Comparison of ENCODE assay signal across 1 cellular context in the genomic region with DNA sequence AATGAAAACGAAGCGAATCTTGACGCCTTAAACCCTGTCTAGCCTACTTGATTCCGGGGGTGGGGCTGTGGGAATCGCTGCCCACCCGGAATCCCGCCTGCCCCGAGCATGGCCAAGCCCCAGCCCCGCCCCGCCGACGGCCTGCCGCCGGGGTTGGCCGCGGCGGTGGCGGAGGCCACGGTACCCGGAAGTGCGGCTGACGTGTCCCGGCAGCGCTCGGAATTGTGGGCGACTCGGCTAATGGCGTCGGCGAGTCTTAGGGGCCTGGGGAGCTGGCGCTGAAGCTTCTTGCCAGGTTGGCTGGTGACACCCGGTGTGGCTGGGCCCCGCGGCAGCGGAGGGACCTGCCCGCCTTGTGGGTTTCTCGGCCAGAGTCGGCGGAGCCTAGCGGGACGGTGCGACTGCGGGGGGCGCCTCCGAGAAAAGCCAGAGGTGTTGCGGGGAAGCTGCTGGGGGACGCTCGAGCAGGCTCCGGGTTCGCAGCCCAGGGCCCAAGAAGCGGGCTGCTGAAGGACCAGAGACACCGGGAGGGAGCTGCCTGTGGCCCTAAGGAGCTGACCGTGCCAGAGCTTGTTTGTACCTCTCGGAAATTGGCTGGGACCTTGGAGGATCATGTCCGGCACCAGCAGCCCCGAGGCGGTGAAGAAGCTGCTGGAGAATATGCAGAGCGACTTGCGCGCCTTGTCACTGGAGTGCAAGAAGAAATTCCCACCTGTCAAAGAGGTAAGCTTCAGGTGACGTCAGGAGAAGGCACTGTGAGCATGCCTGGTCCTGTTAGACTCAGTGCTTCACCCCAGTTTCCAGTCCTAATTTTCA.
TF ChIP-seq lines count a peak whose summit lies in the region.

A gene with protein sequence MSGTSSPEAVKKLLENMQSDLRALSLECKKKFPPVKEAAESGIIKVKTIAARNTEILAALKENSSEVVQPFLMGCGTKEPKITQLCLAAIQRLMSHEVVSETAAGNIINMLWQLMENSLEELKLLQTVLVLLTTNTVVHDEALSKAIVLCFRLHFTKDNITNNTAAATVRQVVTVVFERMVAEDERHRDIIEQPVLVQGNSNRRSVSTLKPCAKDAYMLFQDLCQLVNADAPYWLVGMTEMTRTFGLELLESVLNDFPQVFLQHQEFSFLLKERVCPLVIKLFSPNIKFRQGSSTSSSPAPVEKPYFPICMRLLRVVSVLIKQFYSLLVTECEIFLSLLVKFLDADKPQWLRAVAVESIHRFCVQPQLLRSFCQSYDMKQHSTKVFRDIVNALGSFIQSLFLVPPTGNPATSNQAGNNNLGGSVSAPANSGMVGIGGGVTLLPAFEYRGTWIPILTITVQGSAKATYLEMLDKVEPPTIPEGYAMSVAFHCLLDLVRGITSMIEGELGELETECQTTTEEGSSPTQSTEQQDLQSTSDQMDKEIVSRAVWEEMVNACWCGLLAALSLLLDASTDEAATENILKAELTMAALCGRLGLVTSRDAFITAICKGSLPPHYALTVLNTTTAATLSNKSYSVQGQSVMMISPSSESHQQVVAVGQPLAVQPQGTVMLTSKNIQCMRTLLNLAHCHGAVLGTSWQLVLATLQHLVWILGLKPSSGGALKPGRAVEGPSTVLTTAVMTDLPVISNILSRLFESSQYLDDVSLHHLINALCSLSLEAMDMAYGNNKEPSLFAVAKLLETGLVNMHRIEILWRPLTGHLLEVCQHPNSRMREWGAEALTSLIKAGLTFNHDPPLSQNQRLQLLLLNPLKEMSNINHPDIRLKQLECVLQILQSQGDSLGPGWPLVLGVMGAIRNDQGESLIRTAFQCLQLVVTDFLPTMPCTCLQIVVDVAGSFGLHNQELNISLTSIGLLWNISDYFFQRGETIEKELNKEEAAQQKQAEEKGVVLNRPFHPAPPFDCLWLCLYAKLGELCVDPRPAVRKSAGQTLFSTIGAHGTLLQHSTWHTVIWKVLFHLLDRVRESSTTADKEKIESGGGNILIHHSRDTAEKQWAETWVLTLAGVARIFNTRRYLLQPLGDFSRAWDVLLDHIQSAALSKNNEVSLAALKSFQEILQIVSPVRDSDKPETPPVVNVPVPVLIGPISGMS (N-terminal part only) (plus strand): TSS at position 231 of the 816 bp plus-strand sequence. CDS start 382 bp downstream, at position 613.

TF ChIP-seq in HepG2, 621 proteins besides CTCF, POLR2A, EP300 and RAD21 (continues in another document):
- TF ChIP-seq, protein P1, sequence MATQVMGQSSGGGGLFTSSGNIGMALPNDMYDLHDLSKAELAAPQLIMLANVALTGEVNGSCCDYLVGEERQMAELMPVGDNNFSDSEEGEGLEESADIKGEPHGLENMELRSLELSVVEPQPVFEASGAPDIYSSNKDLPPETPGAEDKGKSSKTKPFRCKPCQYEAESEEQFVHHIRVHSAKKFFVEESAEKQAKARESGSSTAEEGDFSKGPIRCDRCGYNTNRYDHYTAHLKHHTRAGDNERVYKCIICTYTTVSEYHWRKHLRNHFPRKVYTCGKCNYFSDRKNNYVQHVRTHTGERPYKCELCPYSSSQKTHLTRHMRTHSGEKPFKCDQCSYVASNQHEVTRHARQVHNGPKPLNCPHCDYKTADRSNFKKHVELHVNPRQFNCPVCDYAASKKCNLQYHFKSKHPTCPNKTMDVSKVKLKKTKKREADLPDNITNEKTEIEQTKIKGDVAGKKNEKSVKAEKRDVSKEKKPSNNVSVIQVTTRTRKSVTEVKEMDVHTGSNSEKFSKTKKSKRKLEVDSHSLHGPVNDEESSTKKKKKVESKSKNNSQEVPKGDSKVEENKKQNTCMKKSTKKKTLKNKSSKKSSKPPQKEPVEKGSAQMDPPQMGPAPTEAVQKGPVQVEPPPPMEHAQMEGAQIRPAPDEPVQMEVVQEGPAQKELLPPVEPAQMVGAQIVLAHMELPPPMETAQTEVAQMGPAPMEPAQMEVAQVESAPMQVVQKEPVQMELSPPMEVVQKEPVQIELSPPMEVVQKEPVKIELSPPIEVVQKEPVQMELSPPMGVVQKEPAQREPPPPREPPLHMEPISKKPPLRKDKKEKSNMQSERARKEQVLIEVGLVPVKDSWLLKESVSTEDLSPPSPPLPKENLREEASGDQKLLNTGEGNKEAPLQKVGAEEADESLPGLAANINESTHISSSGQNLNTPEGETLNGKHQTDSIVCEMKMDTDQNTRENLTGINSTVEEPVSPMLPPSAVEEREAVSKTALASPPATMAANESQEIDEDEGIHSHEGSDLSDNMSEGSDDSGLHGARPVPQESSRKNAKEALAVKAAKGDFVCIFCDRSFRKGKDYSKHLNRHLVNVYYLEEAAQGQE (IDR thresholded peaks at IDR 0.05; ENCODE audit: borderline replicate concordance in 1 of 2, low read depth in 1 of 2, low read length in 2 of 2): no peak; a peak in 1 of 4 replicates
- TF ChIP-seq ZNF556 (CRISPR knock-in tag; IDR thresholded peaks at IDR 0.05; ENCODE audit: borderline replicate concordance) (peak; percentile 56; the same call in 1 of the 2 replicates), PPARG (CRISPR knock-in tag; conservative IDR thresholded peaks at IDR 0.05) (peak; percentile 42; the same call in 1 of the 2 replicates), TEAD3 (CRISPR knock-in tag; optimal IDR thresholded peaks at IDR 0.05; ENCODE audit: borderline replicate concordance) (peak; percentile 25), HNRNPLL (IDR thresholded peaks at IDR 0.05; ENCODE audit: low read depth, low read length, poor library complexity, severe bottlenecking) (peak; percentile 82), MATR3 (CRISPR knock-in tag; IDR thresholded peaks at IDR 0.05) (no peak), FOXA3 (CRISPR knock-in tag; IDR thresholded peaks at IDR 0.05) (peak; percentile 58), ZSCAN20 (CRISPR knock-in tag; IDR thresholded peaks at IDR 0.05; ENCODE audit: borderline replicate concordance) (peak; percentile 89; the same call in 1 of the 2 replicates), MYC (CRISPR knock-in tag; IDR thresholded peaks at IDR 0.05; ENCODE audit: borderline replicate concordance) (peak; percentile 72), ZNF441 (CRISPR knock-in tag; IDR thresholded peaks at IDR 0.05; ENCODE audit: borderline replicate concordance) (no peak), RELA (CRISPR knock-in tag; IDR thresholded peaks at IDR 0.05) (peak; percentile 61; the same call in 1 of the 2 replicates), AGO1 (IDR thresholded peaks at IDR 0.05; ENCODE audit: low read depth, low read length, poor library complexity, severe bottlenecking) (no peak), ZFX (CRISPR knock-in tag; IDR thresholded peaks at IDR 0.05; ENCODE audit: low read depth) (peak; percentile 91), HOXA5 (CRISPR knock-in tag; IDR thresholded peaks at IDR 0.05) (peak; percentile 82), ARNT (IDR thresholded peaks at IDR 0.05) (no peak), ZNF761 (CRISPR knock-in tag; conservative IDR thresholded peaks at IDR 0.05) (peak; percentile 72; the same call in 1 of the 2 replicates), ZNF563 (CRISPR knock-in tag; IDR thresholded peaks at IDR 0.05) (peak; percentile 70; the same call in 1 of the 2 replicates), ZNF703 (CRISPR knock-in tag; IDR thresholded peaks at IDR 0.05; ENCODE audit: borderline replicate concordance) (no peak; the same call in 1 of the 2 replicates), ZIK1 (CRISPR knock-in tag; IDR thresholded peaks at IDR 0.05; ENCODE audit: borderline replicate concordance, low read depth) (no peak), CBFB (CRISPR knock-in tag; IDR thresholded peaks at IDR 0.05) (peak; percentile 54; the same call in 1 of the 2 replicates), TGIF2 (CRISPR knock-in tag; IDR thresholded peaks at IDR 0.05) (peak; percentile 18; the same call in 1 of the 2 replicates), MXD4 (CRISPR knock-in tag; IDR thresholded peaks at IDR 0.05) (peak; percentile 56), ZNF143 (CRISPR knock-in tag; IDR thresholded peaks at IDR 0.05) (peak; percentile 91), ZNF878 (CRISPR knock-in tag; IDR thresholded peaks at IDR 0.05) (0 out of 2 replicates have a peak, but pooled peaks have one; percentile 71), NFYC (CRISPR knock-in tag; IDR thresholded peaks at IDR 0.05) (peak; percentile 68), ZNF430 (CRISPR knock-in tag; IDR thresholded peaks at IDR 0.05) (0 out of 2 replicates have a peak, but pooled peaks have one; percentile 35)
- TF ChIP-seq, protein P2, sequence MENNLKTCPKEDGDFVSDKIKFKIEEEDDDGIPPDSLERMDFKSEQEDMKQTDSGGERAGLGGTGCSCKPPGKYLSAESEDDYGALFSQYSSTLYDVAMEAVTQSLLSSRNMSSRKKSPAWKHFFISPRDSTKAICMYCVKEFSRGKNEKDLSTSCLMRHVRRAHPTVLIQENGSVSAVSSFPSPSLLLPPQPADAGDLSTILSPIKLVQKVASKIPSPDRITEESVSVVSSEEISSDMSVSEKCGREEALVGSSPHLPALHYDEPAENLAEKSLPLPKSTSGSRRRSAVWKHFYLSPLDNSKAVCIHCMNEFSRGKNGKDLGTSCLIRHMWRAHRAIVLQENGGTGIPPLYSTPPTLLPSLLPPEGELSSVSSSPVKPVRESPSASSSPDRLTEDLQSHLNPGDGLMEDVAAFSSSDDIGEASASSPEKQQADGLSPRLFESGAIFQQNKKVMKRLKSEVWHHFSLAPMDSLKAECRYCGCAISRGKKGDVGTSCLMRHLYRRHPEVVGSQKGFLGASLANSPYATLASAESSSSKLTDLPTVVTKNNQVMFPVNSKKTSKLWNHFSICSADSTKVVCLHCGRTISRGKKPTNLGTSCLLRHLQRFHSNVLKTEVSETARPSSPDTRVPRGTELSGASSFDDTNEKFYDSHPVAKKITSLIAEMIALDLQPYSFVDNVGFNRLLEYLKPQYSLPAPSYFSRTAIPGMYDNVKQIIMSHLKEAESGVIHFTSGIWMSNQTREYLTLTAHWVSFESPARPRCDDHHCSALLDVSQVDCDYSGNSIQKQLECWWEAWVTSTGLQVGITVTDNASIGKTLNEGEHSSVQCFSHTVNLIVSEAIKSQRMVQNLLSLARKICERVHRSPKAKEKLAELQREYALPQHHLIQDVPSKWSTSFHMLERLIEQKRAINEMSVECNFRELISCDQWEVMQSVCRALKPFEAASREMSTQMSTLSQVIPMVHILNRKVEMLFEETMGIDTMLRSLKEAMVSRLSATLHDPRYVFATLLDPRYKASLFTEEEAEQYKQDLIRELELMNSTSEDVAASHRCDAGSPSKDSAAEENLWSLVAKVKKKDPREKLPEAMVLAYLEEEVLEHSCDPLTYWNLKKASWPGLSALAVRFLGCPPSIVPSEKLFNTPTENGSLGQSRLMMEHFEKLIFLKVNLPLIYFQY (CRISPR knock-in tag; IDR thresholded peaks at IDR 0.05; ENCODE audit: borderline replicate concordance): peak; percentile 45; the same call in 1 of the 2 replicates
- TF ChIP-seq, protein P3, sequence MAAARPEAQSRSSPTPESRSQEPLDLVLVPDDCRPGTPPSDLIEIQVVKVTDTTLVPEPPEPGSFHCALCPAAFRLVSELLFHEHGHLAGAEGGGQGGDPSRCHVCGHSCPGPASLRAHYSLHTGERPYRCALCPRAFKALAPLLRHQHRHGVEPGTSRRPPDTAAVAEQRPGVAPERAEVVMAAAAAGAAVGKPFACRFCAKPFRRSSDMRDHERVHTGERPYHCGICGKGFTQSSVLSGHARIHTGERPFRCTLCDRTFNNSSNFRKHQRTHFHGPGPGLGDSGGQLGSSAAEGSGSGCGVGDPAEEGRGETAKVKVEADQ (CRISPR knock-in tag; IDR thresholded peaks at IDR 0.05; ENCODE audit: borderline replicate concordance): peak; percentile 64; the same call in 1 of the 2 replicates
- TF ChIP-seq, protein P4, sequence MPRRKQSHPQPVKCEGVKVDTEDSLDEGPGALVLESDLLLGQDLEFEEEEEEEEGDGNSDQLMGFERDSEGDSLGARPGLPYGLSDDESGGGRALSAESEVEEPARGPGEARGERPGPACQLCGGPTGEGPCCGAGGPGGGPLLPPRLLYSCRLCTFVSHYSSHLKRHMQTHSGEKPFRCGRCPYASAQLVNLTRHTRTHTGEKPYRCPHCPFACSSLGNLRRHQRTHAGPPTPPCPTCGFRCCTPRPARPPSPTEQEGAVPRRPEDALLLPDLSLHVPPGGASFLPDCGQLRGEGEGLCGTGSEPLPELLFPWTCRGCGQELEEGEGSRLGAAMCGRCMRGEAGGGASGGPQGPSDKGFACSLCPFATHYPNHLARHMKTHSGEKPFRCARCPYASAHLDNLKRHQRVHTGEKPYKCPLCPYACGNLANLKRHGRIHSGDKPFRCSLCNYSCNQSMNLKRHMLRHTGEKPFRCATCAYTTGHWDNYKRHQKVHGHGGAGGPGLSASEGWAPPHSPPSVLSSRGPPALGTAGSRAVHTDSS (CRISPR knock-in tag; conservative IDR thresholded peaks at IDR 0.05): 0 out of 2 replicates have a peak, but pooled peaks have one; percentile 28
- TF ChIP-seq, protein P5, sequence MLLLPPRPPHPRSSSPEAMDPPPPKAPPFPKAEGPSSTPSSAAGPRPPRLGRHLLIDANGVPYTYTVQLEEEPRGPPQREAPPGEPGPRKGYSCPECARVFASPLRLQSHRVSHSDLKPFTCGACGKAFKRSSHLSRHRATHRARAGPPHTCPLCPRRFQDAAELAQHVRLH (CRISPR knock-in tag; IDR thresholded peaks at IDR 0.05; ENCODE audit: borderline replicate concordance, low read depth): 0 out of 2 replicates have a peak, but pooled peaks have one; percentile 18
- TF ChIP-seq, protein P6, sequence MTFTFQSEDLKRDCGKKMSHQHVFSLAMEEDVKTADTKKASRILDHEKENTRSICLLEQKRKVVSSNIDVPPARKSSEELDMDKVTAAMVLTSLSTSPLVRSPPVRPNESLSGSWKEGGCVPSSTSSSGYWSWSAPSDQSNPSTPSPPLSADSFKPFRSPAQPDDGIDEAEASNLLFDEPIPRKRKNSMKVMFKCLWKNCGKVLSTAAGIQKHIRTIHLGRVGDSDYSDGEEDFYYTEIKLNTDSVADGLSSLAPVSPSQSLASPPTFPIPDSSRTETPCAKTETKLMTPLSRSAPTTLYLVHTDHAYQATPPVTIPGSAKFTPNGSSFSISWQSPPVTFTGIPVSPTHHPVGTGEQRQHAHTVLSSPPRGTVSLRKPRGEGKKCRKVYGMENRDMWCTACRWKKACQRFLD (CRISPR knock-in tag; IDR thresholded peaks at IDR 0.05; ENCODE audit: borderline replicate concordance): peak; percentile 74
- TF ChIP-seq, protein P7, sequence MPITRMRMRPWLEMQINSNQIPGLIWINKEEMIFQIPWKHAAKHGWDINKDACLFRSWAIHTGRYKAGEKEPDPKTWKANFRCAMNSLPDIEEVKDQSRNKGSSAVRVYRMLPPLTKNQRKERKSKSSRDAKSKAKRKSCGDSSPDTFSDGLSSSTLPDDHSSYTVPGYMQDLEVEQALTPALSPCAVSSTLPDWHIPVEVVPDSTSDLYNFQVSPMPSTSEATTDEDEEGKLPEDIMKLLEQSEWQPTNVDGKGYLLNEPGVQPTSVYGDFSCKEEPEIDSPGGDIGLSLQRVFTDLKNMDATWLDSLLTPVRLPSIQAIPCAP (CRISPR knock-in tag; IDR thresholded peaks at IDR 0.05; ENCODE audit: low read depth): 0 out of 2 replicates have a peak, but pooled peaks have one; percentile 46
- TF ChIP-seq, protein P8, sequence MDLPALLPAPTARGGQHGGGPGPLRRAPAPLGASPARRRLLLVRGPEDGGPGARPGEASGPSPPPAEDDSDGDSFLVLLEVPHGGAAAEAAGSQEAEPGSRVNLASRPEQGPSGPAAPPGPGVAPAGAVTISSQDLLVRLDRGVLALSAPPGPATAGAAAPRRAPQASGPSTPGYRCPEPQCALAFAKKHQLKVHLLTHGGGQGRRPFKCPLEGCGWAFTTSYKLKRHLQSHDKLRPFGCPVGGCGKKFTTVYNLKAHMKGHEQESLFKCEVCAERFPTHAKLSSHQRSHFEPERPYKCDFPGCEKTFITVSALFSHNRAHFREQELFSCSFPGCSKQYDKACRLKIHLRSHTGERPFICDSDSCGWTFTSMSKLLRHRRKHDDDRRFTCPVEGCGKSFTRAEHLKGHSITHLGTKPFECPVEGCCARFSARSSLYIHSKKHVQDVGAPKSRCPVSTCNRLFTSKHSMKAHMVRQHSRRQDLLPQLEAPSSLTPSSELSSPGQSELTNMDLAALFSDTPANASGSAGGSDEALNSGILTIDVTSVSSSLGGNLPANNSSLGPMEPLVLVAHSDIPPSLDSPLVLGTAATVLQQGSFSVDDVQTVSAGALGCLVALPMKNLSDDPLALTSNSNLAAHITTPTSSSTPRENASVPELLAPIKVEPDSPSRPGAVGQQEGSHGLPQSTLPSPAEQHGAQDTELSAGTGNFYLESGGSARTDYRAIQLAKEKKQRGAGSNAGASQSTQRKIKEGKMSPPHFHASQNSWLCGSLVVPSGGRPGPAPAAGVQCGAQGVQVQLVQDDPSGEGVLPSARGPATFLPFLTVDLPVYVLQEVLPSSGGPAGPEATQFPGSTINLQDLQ (CRISPR knock-in tag; IDR thresholded peaks at IDR 0.05): no peak
